Comparison of ENCODE assay signal across 1 cellular context in the genomic region with DNA sequence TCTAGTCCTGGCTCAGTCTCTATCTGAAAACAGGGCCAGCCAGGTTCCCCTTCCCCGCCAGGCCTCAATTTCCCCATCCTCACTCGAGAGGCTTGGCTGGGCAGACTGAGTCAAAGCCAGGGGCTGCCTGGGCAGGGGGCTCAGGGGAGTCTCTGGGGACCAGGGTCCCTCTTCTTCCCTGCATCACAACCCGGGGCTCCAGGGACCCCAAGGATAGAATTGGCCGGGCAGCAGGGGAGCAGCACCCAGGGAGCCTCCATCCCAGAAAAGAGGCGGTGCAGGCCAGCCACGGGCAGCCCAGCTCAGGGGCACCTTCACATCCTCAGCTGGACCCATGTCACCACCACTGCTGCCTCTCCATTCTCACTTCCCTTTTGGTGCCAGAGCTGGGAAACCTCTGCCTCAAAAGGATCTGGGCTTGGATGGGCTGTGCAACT.
TF ChIP-seq lines count a peak whose summit lies in the region.

No MANE protein-coding gene starts in this region.

TF ChIP-seq in H1, 55 proteins besides CTCF, POLR2A, EP300 and RAD21:
- no peak for TF ChIP-seq CTBP2 (IDR thresholded peaks at IDR 0.05; ENCODE audit: borderline replicate concordance, insufficient read depth, insufficient read length, low read length)
- TF ChIP-seq TEAD4 (IDR thresholded peaks at IDR 0.05; ENCODE audit: low read depth, low read length): no peak
- no peak for TF ChIP-seq PHF8 (conservative IDR thresholded peaks at IDR 0.05; ENCODE audit: low read depth, low read length)
- TF ChIP-seq SAP30 (IDR thresholded peaks at IDR 0.05; ENCODE audit: insufficient read depth, insufficient replicate concordance, low read length): no peak
- TF ChIP-seq POU5F1 (IDR thresholded peaks at IDR 0.05; ENCODE audit: low read depth, low read length): no peak
- no peak for TF ChIP-seq BRCA1 (IDR thresholded peaks at IDR 0.05; ENCODE audit: low read depth, low read length)
- TF ChIP-seq RNF2 (IDR thresholded peaks at IDR 0.05; ENCODE audit: borderline replicate concordance, low read depth, low read length, missing control alignments, poor library complexity, severe bottlenecking): no peak
- no peak for TF ChIP-seq TAF7 (optimal IDR thresholded peaks at IDR 0.05; ENCODE audit: borderline replicate concordance, low read depth, low read length)
- no peak for TF ChIP-seq SP1 (IDR thresholded peaks at IDR 0.05; ENCODE audit: low read depth, low read length)
- TF ChIP-seq RXRA (IDR thresholded peaks at IDR 0.05; ENCODE audit: insufficient read depth, low read depth, low read length): no peak
- no peak for TF ChIP-seq FOSL1 (IDR thresholded peaks at IDR 0.05; ENCODE audit: insufficient read depth, low read depth, low read length)
- no peak for TF ChIP-seq KDM5A (IDR thresholded peaks at IDR 0.05; ENCODE audit: low read length)
TF ChIP-seq in H1: peak in this region for 0.
